Comparison of ENCODE assay signal across 14 cellular contexts in genomic region chr2:241563571-241563980, GRCh38. TPM values are rescaled to one million over a fixed set of nuclear protein-coding genes. Genes with fewer than 3 reads are reported as not detected.
DNase-seq lines count a peak whose midpoint lies in the region; ATAC-seq and TF ChIP-seq lines count a peak whose summit lies in the region.
"Had no signal": no experiment of that assay in that cellular context is flagged by ENCODE, and none has a peak within 500 bp of the region (broad histone marks: within the 10 kb centered on the region; RNA-seq: fewer than 3 reads in every experiment).

No MANE protein-coding gene starts in this region.

- ATAC-seq in HG03139 (IDR thresholded peaks at IDR 0.05; ENCODE audit: unreplicated experiment), result no peak
- no peak for ATAC-seq in GM18868 (IDR thresholded peaks at IDR 0.05; ENCODE audit: unreplicated experiment)

- TF ChIP-seq EP300 in sigmoid colon (IDR thresholded peaks at IDR 0.05), result no peak

- H3K4me3 ChIP-seq in BE2C (ENCODE audit: low read depth, low read length) (peak overlapping the region; percentile 47), muscle layer of colon (ENCODE audit: low read depth in 1 of 2, low read length in 2 of 2) (peak overlapping the region in 1 of 2 donors; percentile 35), sigmoid colon (no peak overlapping the region)

- intact Hi-C loops in sigmoid colon (cut with DNase I), result loop anchor here (5.0 kb wide), 2 partner anchors 74 to 206 kb away; partner anchors contain the start of genes ATG4B, FARP2 and THAP4

- DNase-seq in BE2C, result peak; percentile 61
- peak; percentile 64 for DNase-seq in sigmoid colon
- DNase-seq in NCI-H82 treated with DMSO at 0.1 percent for 48 hours (lab: John Stamatoyannopoulos, UW; ENCODE audit: unreplicated experiment), result no peak
- DNase-seq in activated T-cell treated with anti-CD3 and anti-CD28 coated beads for 4 hours, result no peak
- DNase-seq: 8988T, Kasumi-1, NCI-H187 treated with DMSO at 0.1 percent for 48 hours, NCI-H2171 treated with DMSO at 0.1 percent for 48 hours, NCI-H510A treated with DMSO at 0.1 percent for 48 hours had no signal

- no peaks in the 10 kb centered on the region for H3K36me3 ChIP-seq in BE2C
- H3K36me3 ChIP-seq in muscle layer of colon (ENCODE audit: insufficient read depth, low read length), result peaks cover 16% of the 10 kb centered on the region
- H3K36me3 ChIP-seq in sigmoid colon, result peaks cover 0 to 8% (median 0%) of the 10 kb centered on the region in 4 donors

- no peak overlapping the region for H3K9ac ChIP-seq in muscle layer of colon (ENCODE audit: low read length)

- H3K27me3 ChIP-seq in BE2C, result no peaks in the 10 kb centered on the region
- no peaks in the 10 kb centered on the region for H3K27me3 ChIP-seq in muscle layer of colon (ENCODE audit: control insufficient read depth in 1 of 2, insufficient read depth in 2 of 2, low read length in 2 of 2)
- H3K27me3 ChIP-seq in sigmoid colon, result no peaks in the 10 kb centered on the region

- TF ChIP-seq CTCF in BE2C (IDR thresholded peaks at IDR 0.05; ENCODE audit: low read depth, low read length), result no peak
- TF ChIP-seq CTCF in sigmoid colon (IDR thresholded peaks at IDR 0.05), result no peak

- no peak for TF ChIP-seq POLR2A in sigmoid colon (IDR thresholded peaks at IDR 0.05)

- H3K9me3 ChIP-seq in BE2C (no peaks in the 10 kb centered on the region), muscle layer of colon (ENCODE audit: low read length) (no peaks in the 10 kb centered on the region), sigmoid colon (no peaks in the 10 kb centered on the region)

- peaks cover 43% of the 10 kb centered on the region for H3K4me1 ChIP-seq in BE2C
- H3K4me1 ChIP-seq in muscle layer of colon (ENCODE audit: insufficient read depth, low read length), result peaks cover 51% of the 10 kb centered on the region
- peaks cover 0 to 71% (median 67%) of the 10 kb centered on the region in 4 donors for H3K4me1 ChIP-seq in sigmoid colon

- H3K27ac ChIP-seq in angular gyrus (ENCODE audit: low read depth, low read length), result peak overlapping the region; percentile 35
- peak overlapping the region; percentile 73 for H3K27ac ChIP-seq in muscle layer of colon (ENCODE audit: low read depth, low read length)
- peak overlapping the region in 3 of 4 donors; percentile 90 to 94 (median 91) for H3K27ac ChIP-seq in sigmoid colon

- WGBS in sigmoid colon, 2 donors, result 79 to 85% methylated on average over 10 of the region's 10 CpGs

RNA-seq across cellular contexts. Expression of gene BOK, which starts 5.0 kb away (rescaled TPM):
- polyA plus RNA-seq in BE2C (2012; ENCODE audit: insufficient read depth, insufficient read length, low read depth), result 2.9 TPM
- 100 to 1,000 TPM in 1 of 4 donors, 10 to 100 TPM in 3; 46.6 to 112 (median 81.0) TPM for total RNA-seq in sigmoid colon
- 10 to 100 TPM in 1 of 3 donors, 1 to 10 TPM in 2; 6.2 to 12.7 (median 8.4) TPM for polyA plus RNA-seq in sigmoid colon
- total RNA-seq: OCI-LY7 had no signal

RNA-seq across cellular contexts. Expression of gene STK25, which starts 55.2 kb away (rescaled TPM):
- 378 TPM for polyA plus RNA-seq in BE2C (2012; ENCODE audit: insufficient read depth, insufficient read length, low read depth)
- total RNA-seq in sigmoid colon, result 100 to 1,000 TPM; 125 to 266 (median 178) TPM
- polyA plus RNA-seq in sigmoid colon, result 100 to 1,000 TPM in 1 of 3 donors, 10 to 100 TPM in 2; 77.7 to 135 (median 79.3) TPM

Comparison
In these comparisons a context has a peak if more than half of its experiments do, and no peak if none do; other contexts are left out.
1. DNase-seq: peak in BE2C (single experiment) and sigmoid colon (single experiment); none in NCI-H82 treated with DMSO at 0.1 percent for 48 hours (single experiment) and activated T-cell treated with anti-CD3 and anti-CD28 coated beads for 4 hours (single experiment).
2. H3K27ac ChIP-seq: peak in every context shown above with its lines; median percentile 91 in sigmoid colon; 73 in muscle layer of colon; 35 in angular gyrus.